9 cellular contexts compared by ENCODE assay signal in genomic region chr21:37073417-37074194, GRCh38. TPM values are rescaled to one million over a fixed set of nuclear protein-coding genes. Genes with fewer than 3 reads are reported as not detected.
DNase-seq lines count a peak whose midpoint lies in the region; ATAC-seq, FAIRE-seq and TF ChIP-seq lines count a peak whose summit lies in the region.
"Had no signal": no experiment of that assay in that cellular context is flagged by ENCODE, and none has a peak within 500 bp of the region (broad histone marks: within the 10 kb centered on the region; RNA-seq: fewer than 3 reads in every experiment).

No MANE protein-coding gene starts in this region.

- WGBS in H1 (ENCODE audit: extremely low coverage in 1 of 2, insufficient coverage in 1 of 2, insufficient read length in 1 of 2, insufficient replicate concordance in 2 of 2, low coverage in 1 of 2, low lambda C conversion rate in 2 of 2, missing lambda C conversion rate in 1 of 2), 2 experiments, result 1% methylated on average over 57 of the region's 69 CpGs; no CpG with 5 or more reads in 1 of the 2 experiments

- peak overlapping the region; percentile 62 for H3K56ac ChIP-seq in H1 (replicated peaks; ENCODE audit: insufficient read length, low read depth, low read length)

- H3K23ac ChIP-seq in H1 (ENCODE audit: insufficient read length), result peak overlapping the region; percentile 70

- peaks cover 3 to 7% of the 10 kb centered on the region in 2 experiments for H4K20me1 ChIP-seq in H1 (replicated peaks in 1 of 2; ENCODE audit: control insufficient read depth in 1 of 2, insufficient read depth in 2 of 2, low read length in 2 of 2)

- peaks cover 5% of the 10 kb centered on the region; the same call in 1 of the 2 replicates for H3K79me1 ChIP-seq in H1 (ENCODE audit: low read depth, low read length)

- H3K4me3 Mint-ChIP-seq in activated CD4-positive, alpha-beta memory T cell treated with anti-CD3 and anti-CD28 coated beads, Interleukin-2, amount 10 ng/mL, durations not matched to agents 7 days and 5 days, result peak overlapping the region; percentile 95

- CTCF ChIA-PET in activated CD4-positive, alpha-beta memory T cell treated with anti-CD3 and anti-CD28 coated beads, Interleukin-2, amount 10 ng/mL, durations not matched to agents 7 days and 5 days (lab: Charles Lee), result no interaction called here
- CTCF ChIA-PET in H1 (lab: Charles Lee; ENCODE audit: partially characterized antibody), result no interaction called here

- no peak overlapping the region for H2BK20ac ChIP-seq in H1 (ENCODE audit: low read length)

- H3K9ac ChIP-seq in H1 (replicated peaks in 1 of 4; ENCODE audit: extremely low read depth in 1 of 4, low read depth in 3 of 4, low read length in 3 of 4), result peak overlapping the region; percentile 6 to 45 (median 26); a peak in 5 of 7 replicates

- no peaks in the 10 kb centered on the region for H3K9me3 ChIP-seq in H1 (ENCODE audit: insufficient read depth in 2 of 2, low read depth in 1 of 2, low read length in 1 of 2)

- no peak overlapping the region for H2BK120ac ChIP-seq in H1 (replicated peaks; ENCODE audit: low read depth, low read length)

- peak; percentile 21 for ATAC-seq in HG02610 (IDR thresholded peaks at IDR 0.05; ENCODE audit: unreplicated experiment)

- H3K23me2 ChIP-seq in H1 (ENCODE audit: low read depth, low read length), result peaks cover 12% of the 10 kb centered on the region

- peak overlapping the region; percentile 25 for H4K5ac ChIP-seq in H1 (ENCODE audit: insufficient read length, low read depth, low read length)

- H3K4me1 ChIP-seq in H1 (replicated peaks in 1 of 4; ENCODE audit: control insufficient read depth in 3 of 4, insufficient read depth in 4 of 4, low read length in 3 of 4), result peaks cover 3 to 11% (median 8%) of the 10 kb centered on the region in 4 experiments

- TF ChIP-seq EP300 in H1 (IDR thresholded peaks at IDR 0.05; ENCODE audit: borderline replicate concordance in 1 of 2, low read depth in 2 of 2, low read length in 2 of 2), result no peak

- H3K27me3 ChIP-seq in H1 (replicated peaks in 1 of 4; ENCODE audit: control insufficient read depth in 3 of 4, extremely low read depth in 1 of 4, insufficient read depth in 3 of 4, low read length in 3 of 4), result peaks cover 3 to 22% (median 17%) of the 10 kb centered on the region in 4 experiments; a peak in 6 of 7 replicates

- no peak for TF ChIP-seq RAD21 in H1 (IDR thresholded peaks at IDR 0.05 in 1 of 2, conservative IDR thresholded peaks at IDR 0.05 in 1 of 2; ENCODE audit: low read depth in 2 of 2, low read length in 2 of 2)

- H3K14ac ChIP-seq in H1 (ENCODE audit: insufficient read length), result peak overlapping the region; percentile 67

- peak overlapping the region; percentile 35 to 70 (median 60) for H3K4me3 ChIP-seq in H1 (ENCODE audit: extremely low read depth in 1 of 4, insufficient read depth in 2 of 4, low read depth in 3 of 4, low read length in 4 of 4)

- DNase-seq in DMS 273 (lab: John Stamatoyannopoulos, UW; ENCODE audit: unreplicated experiment) (peak; percentile 70), DMS 273 treated with DMSO at 0.1 percent for 48 hours (lab: John Stamatoyannopoulos, UW) (no peak), NCI-H2081 (lab: John Stamatoyannopoulos, UW) (peak; percentile 52 to 58), H1 (ENCODE audit: low read depth in 1 of 2, low spot score in 2 of 2) (peak in 1 of 2 experiments; percentile 56), midbrain (lab: John Stamatoyannopoulos, UW) (peak; percentile 60)
- DNase-seq in activated CD4-positive, alpha-beta memory T cell treated with anti-CD3 and anti-CD28 coated beads, Interleukin-2, amount 10 ng/mL, durations not matched to agents 7 days and 5 days, result peak; percentile 59
- peak; percentile 35 to 44 for DNase-seq in stimulated activated CD8-positive, alpha-beta memory T cell treated with anti-CD3 and anti-CD28 coated beads, Interleukin-4, amount 100 ng/mL, for 1 hour (ENCODE audit: low read depth in 2 of 2, low spot score in 1 of 2)

- H3K27ac ChIP-seq in H1 (ENCODE audit: low read depth, low read length), result no peak overlapping the region

- H2BK5ac ChIP-seq in H1 (ENCODE audit: low read depth, low read length), result no peak overlapping the region; the same call in 1 of the 2 replicates

- H3K36me3 Mint-ChIP-seq in activated CD4-positive, alpha-beta memory T cell treated with anti-CD3 and anti-CD28 coated beads, Interleukin-2, amount 10 ng/mL, durations not matched to agents 7 days and 5 days (ENCODE audit: low read depth), result peaks cover 17% of the 10 kb centered on the region

- H3K4me1 Mint-ChIP-seq in activated CD4-positive, alpha-beta memory T cell treated with anti-CD3 and anti-CD28 coated beads, Interleukin-2, amount 10 ng/mL, durations not matched to agents 7 days and 5 days, result peaks cover 39% of the 10 kb centered on the region

- H3K36me3 ChIP-seq in H1 (ENCODE audit: control insufficient read depth in 2 of 4, insufficient read depth in 4 of 4, low read length in 3 of 4), result no peaks in the 10 kb centered on the region; a peak in 1 of 8 replicates

- no peak for TF ChIP-seq POLR2A in H1 (IDR thresholded peaks at IDR 0.05; ENCODE audit: control extremely low read depth in 1 of 2, low read depth in 2 of 2, low read length in 2 of 2)

- peak overlapping the region; percentile 33; the same call in 1 of the 2 replicates for H2AK5ac ChIP-seq in H1 (ENCODE audit: low read depth, low read length)

- H3K18ac ChIP-seq in H1 (ENCODE audit: extremely low read depth, low read length), result peak overlapping the region; percentile 38; the same call in 1 of the 2 replicates

- peaks cover 0 to 33% of the 10 kb centered on the region in 2 experiments; a peak in 2 of 4 replicates for H3K79me2 ChIP-seq in H1 (ENCODE audit: control insufficient read depth in 1 of 2, insufficient read depth in 2 of 2, low read length in 2 of 2)

- H4K8ac ChIP-seq in H1 (ENCODE audit: extremely low read depth, insufficient read depth, low read length), result peak overlapping the region; percentile 82

- H4K91ac ChIP-seq in H1 (replicated peaks; ENCODE audit: insufficient read length, low read length), result peak overlapping the region; percentile 62

- peak overlapping the region; percentile 31; the same call in 1 of the 2 replicates for H2BK15ac ChIP-seq in H1 (ENCODE audit: low read length)

- POLR2A ChIA-PET in activated CD4-positive, alpha-beta memory T cell treated with anti-CD3 and anti-CD28 coated beads, Interleukin-2, amount 10 ng/mL, durations not matched to agents 7 days and 5 days (lab: Charles Lee), result interaction anchor here (1.2 to 2.1 kb wide), 2 partner anchors 490 kb away, joined by 4 to 9 read pairs; no protein-coding TSS in a partner anchor
- POLR2A ChIA-PET in H1 (lab: Charles Lee; ENCODE audit: partially characterized antibody), result no interaction called here

- no peak for FAIRE-seq in H1 (lab: Jason Lieb, UNC)
- FAIRE-seq: A204.1 had no signal

- H2BK12ac ChIP-seq in H1 (ENCODE audit: low read depth, low read length), result no peak overlapping the region

- peak overlapping the region; percentile 83 for H3K4ac ChIP-seq in H1 (replicated peaks; ENCODE audit: insufficient read length, low read depth, low read length)

- peak overlapping the region; percentile 79 to 99 for H3K4me2 ChIP-seq in H1 (ENCODE audit: insufficient read depth in 1 of 2, low read depth in 2 of 2, low read length in 2 of 2)

- no peak for TF ChIP-seq CTCF in H1 (IDR thresholded peaks at IDR 0.05; ENCODE audit: control extremely low read depth in 1 of 3, insufficient read depth in 1 of 3, low read depth in 1 of 3, low read length in 3 of 3)

- H3K27me3 Mint-ChIP-seq in activated CD4-positive, alpha-beta memory T cell treated with anti-CD3 and anti-CD28 coated beads, Interleukin-2, amount 10 ng/mL, durations not matched to agents 7 days and 5 days, result no peaks in the 10 kb centered on the region

- H3K27ac Mint-ChIP-seq in activated CD4-positive, alpha-beta memory T cell treated with anti-CD3 and anti-CD28 coated beads, Interleukin-2, amount 10 ng/mL, durations not matched to agents 7 days and 5 days, result peak overlapping the region; percentile 94

- peak overlapping the region; percentile 36; the same call in 1 of the 2 replicates for H2AFZ ChIP-seq in H1 (ENCODE audit: low read length)

- H3K9me3 Mint-ChIP-seq in activated CD4-positive, alpha-beta memory T cell treated with anti-CD3 and anti-CD28 coated beads, Interleukin-2, amount 10 ng/mL, durations not matched to agents 7 days and 5 days, result no peaks in the 10 kb centered on the region

TF ChIP-seq in H1, 55 proteins besides CTCF, POLR2A, EP300 and RAD21 (continues in another document):
- TF ChIP-seq POLR2AphosphoS5 (IDR thresholded peaks at IDR 0.05; ENCODE audit: low read depth, low read length), result no peak
- no peak for TF ChIP-seq PHF8 (conservative IDR thresholded peaks at IDR 0.05; ENCODE audit: low read depth, low read length)

RNA-seq across cellular contexts. Expression of gene TTC3, which starts 0.6 kb away (rescaled TPM):
- 10 to 100 TPM; 43.9 to 44.5 TPM for total RNA-seq in activated CD4-positive, alpha-beta memory T cell treated with anti-CD3 and anti-CD28 coated beads, Interleukin-2, amount 10 ng/mL, durations not matched to agents 7 days and 5 days
- 36.2 and 39.8 TPM in 2 replicates for total RNA-seq in H1 (2021; fragmentation: NEBNext Ultra II Directional; extraction: Animal tissue kit (Norgen Biotek cat#: 25700))
- polyA plus RNA-seq in H1 (2011; rRNA removed), result 6.5 and 11.0 TPM in 2 replicates
- polyA plus RNA-seq in H1 (2011; cell fraction: cytosol; rRNA removed), result 9.7 TPM
- polyA plus RNA-seq in H1 (2011; cell fraction: nucleus; rRNA removed), result 65.0 TPM
- polyA plus RNA-seq in H1 (2012, experiment 1 of 2), result 21.2 to 24.7 TPM (median 22.9 TPM) in 4 replicates
- 1.8 TPM for polyA plus RNA-seq in H1 (2012, experiment 2 of 2)
- polyA plus RNA-seq in H1 (2013, experiment 1 of 2), result 53.8 TPM
- 44.3 TPM for polyA plus RNA-seq in H1 (2013, experiment 2 of 2)
- 21.6 and 47.9 TPM in 2 replicates for polyA minus RNA-seq in H1 (2011; rRNA and poly(A)+ RNA removed)
- 20.0 TPM for polyA minus RNA-seq in H1 (2011; cell fraction: cytosol; rRNA and poly(A)+ RNA removed)
- 121 TPM for polyA minus RNA-seq in H1 (2011; cell fraction: nucleus; rRNA and poly(A)+ RNA removed)

RNA-seq across cellular contexts. Expression of gene PIGP, which starts 0.7 kb away (rescaled TPM):
- total RNA-seq in activated CD4-positive, alpha-beta memory T cell treated with anti-CD3 and anti-CD28 coated beads, Interleukin-2, amount 10 ng/mL, durations not matched to agents 7 days and 5 days, result 10 to 100 TPM; 17.2 TPM
- total RNA-seq in H1 (2021; fragmentation: NEBNext Ultra II Directional; extraction: Animal tissue kit (Norgen Biotek cat#: 25700)), result 11.3 and 12.9 TPM in 2 replicates
- 10.2 and 18.0 TPM in 2 replicates for polyA plus RNA-seq in H1 (2011; rRNA removed)
- 13.6 TPM for polyA plus RNA-seq in H1 (2011; cell fraction: cytosol; rRNA removed)
- 7.7 TPM for polyA plus RNA-seq in H1 (2011; cell fraction: nucleus; rRNA removed)
- 7.8 to 10.5 TPM (median 8.6 TPM) in 4 replicates for polyA plus RNA-seq in H1 (2012, experiment 1 of 2)
- polyA plus RNA-seq in H1 (2012, experiment 2 of 2), result 13.1 TPM
- polyA plus RNA-seq in H1 (2013, experiment 1 of 2), result 19.8 TPM
- 20.2 TPM for polyA plus RNA-seq in H1 (2013, experiment 2 of 2)
- polyA minus RNA-seq in H1 (2011; rRNA and poly(A)+ RNA removed), result 3.0 and 3.6 TPM in 2 replicates
- 4.0 TPM for polyA minus RNA-seq in H1 (2011; cell fraction: cytosol; rRNA and poly(A)+ RNA removed)
- polyA minus RNA-seq in H1 (2011; cell fraction: nucleus; rRNA and poly(A)+ RNA removed), result 9.8 TPM
